27 cellular contexts compared by ENCODE assay signal in genomic region chr9:94761506-94761905, GRCh38. TPM values are rescaled to one million over a fixed set of nuclear protein-coding genes. Genes with fewer than 3 reads are reported as not detected.
DNase-seq lines count a peak whose midpoint lies in the region; ATAC-seq, FAIRE-seq and TF ChIP-seq lines count a peak whose summit lies in the region.
"Had no signal": no experiment of that assay in that cellular context is flagged by ENCODE, and none has a peak within 500 bp of the region (broad histone marks: within the 10 kb centered on the region; RNA-seq: fewer than 3 reads in every experiment).

No MANE protein-coding gene starts in this region.

- H3K9me3 Mint-ChIP-seq in MCF 10A (ENCODE audit: unreplicated experiment) = no peaks in the 10 kb centered on the region
- H3K9me3 Mint-ChIP-seq in stimulated activated effector memory CD8-positive, alpha-beta T cell treated with anti-CD3 and anti-CD28 coated beads, Interleukin-12 subunit alpha, Interleukin-12 subunit beta, amount 100 ng/mL, for 72 hours = no peaks in the 10 kb centered on the region
- H3K9me3 Mint-ChIP-seq: activated naive CD4-positive, alpha-beta T cell treated with anti-CD3 and anti-CD28 coated beads for 36 hours; activated T-cell treated with anti-CD3 and anti-CD28 coated beads, Interleukin-2, amount 50 U/mL, for 24 hours; nephron; stimulated activated naive B cell treated with anti-CD40 and anti-IgM and Interleukin-4, amounts not matched to agents 10 μg/mL and 1 μg/mL and 100 μg/mL, for 72 hours had no signal

- H3K27ac ChIP-seq in breast epithelium = no peak overlapping the region
- H3K27ac ChIP-seq: BLaER1 treated with 17β-estradiol and CSF1 and Interleukin-3, amounts not matched to agents 10 nM and 100 nM; thoracic aorta; WERI-Rb-1 had no signal

- no TSS peak for BruUV-seq in MCF 10A (replicated peaks; lab: Mats Ljungman, UMichigan)

- peak; percentile 90 for ATAC-seq in stimulated activated effector memory CD8-positive, alpha-beta T cell treated with anti-CD3 and anti-CD28 coated beads, Interleukin-12 subunit alpha, Interleukin-12 subunit beta, amount 100 ng/mL, for 72 hours
- no peak for ATAC-seq in left ventricle myocardium superior
- ATAC-seq: left colon; PC-3; stimulated activated naive B cell treated with anti-CD40 and anti-IgM and Interleukin-4, amounts not matched to agents 10 μg/mL and 1 μg/mL and 100 μg/mL, for 72 hours had no signal

- CTCF ChIA-PET in MCF 10A (lab: Yijun Ruan, JAX) = interaction anchor here (2.5 kb wide), 1 partner anchor 370 kb away, joined by 11 read pairs; no protein-coding TSS in a partner anchor

- H3K27me3 ChIP-seq in breast epithelium = no peaks in the 10 kb centered on the region
- no peaks in the 10 kb centered on the region for H3K27me3 ChIP-seq in bronchial epithelial cell (ENCODE audit: control insufficient read depth, insufficient read depth, low read length)
- H3K27me3 ChIP-seq: BLaER1 treated with 17β-estradiol and CSF1 and Interleukin-3, amounts not matched to agents 10 nM and 100 nM had no signal

- no peak for FAIRE-seq in bronchial epithelial cell (lab: Jason Lieb, UNC)
- FAIRE-seq: D721Med had no signal

- TF ChIP-seq CTCF in MCF 10A (IDR thresholded peaks at IDR 0.05; ENCODE audit: unreplicated experiment) = no peak
- no peak for TF ChIP-seq CTCF in breast epithelium (IDR thresholded peaks at IDR 0.05)
- TF ChIP-seq CTCF in bronchial epithelial cell (IDR thresholded peaks at IDR 0.05; ENCODE audit: insufficient read depth, low read length, severe bottlenecking) = no peak

- intact Hi-C loops in MCF 10A (cut with micrococcal nuclease) (no loop called here), breast epithelium (cut with DNase I; ENCODE audit: low total_unique reads) (no loop called here), left ventricle myocardium superior (cut with micrococcal nuclease) (no loop called here)

- H3K36me3 Mint-ChIP-seq in MCF 10A (ENCODE audit: insufficient read depth, unreplicated experiment) = peaks cover 7% of the 10 kb centered on the region
- H3K36me3 Mint-ChIP-seq in stimulated activated effector memory CD8-positive, alpha-beta T cell treated with anti-CD3 and anti-CD28 coated beads, Interleukin-12 subunit alpha, Interleukin-12 subunit beta, amount 100 ng/mL, for 72 hours = no peaks in the 10 kb centered on the region

- H3K9me3 ChIP-seq in breast epithelium = no peaks in the 10 kb centered on the region
- H3K9me3 ChIP-seq: HAP-1, thoracic aorta had no signal

- no peaks in the 10 kb centered on the region for H3K27me3 Mint-ChIP-seq in MCF 10A (ENCODE audit: insufficient read depth, unreplicated experiment)
- H3K27me3 Mint-ChIP-seq: activated T-cell treated with anti-CD3 and anti-CD28 coated beads, Interleukin-2, amount 50 U/mL, for 24 hours; stimulated activated naive B cell treated with anti-CD40 and anti-IgM and Interleukin-4, amounts not matched to agents 10 μg/mL and 1 μg/mL and 100 μg/mL, for 72 hours had no signal

- no peaks in the 10 kb centered on the region for H3K4me1 ChIP-seq in breast epithelium

- H3K4me1 Mint-ChIP-seq in MCF 10A (ENCODE audit: insufficient read depth, unreplicated experiment) = peaks cover 6% of the 10 kb centered on the region
- H3K4me1 Mint-ChIP-seq in stimulated activated effector memory CD8-positive, alpha-beta T cell treated with anti-CD3 and anti-CD28 coated beads, Interleukin-12 subunit alpha, Interleukin-12 subunit beta, amount 100 ng/mL, for 72 hours = no peaks in the 10 kb centered on the region

- H3K4me3 Mint-ChIP-seq in MCF 10A (ENCODE audit: unreplicated experiment) = no peak overlapping the region
- H3K4me3 Mint-ChIP-seq in stimulated activated effector memory CD8-positive, alpha-beta T cell treated with anti-CD3 and anti-CD28 coated beads, Interleukin-12 subunit alpha, Interleukin-12 subunit beta, amount 100 ng/mL, for 72 hours = no peak overlapping the region
- H3K4me3 Mint-ChIP-seq: activated naive CD4-positive, alpha-beta T cell treated with anti-CD3 and anti-CD28 coated beads for 36 hours; activated T-cell treated with anti-CD3 and anti-CD28 coated beads, Interleukin-2, amount 50 U/mL, for 24 hours; nephron; stimulated activated naive B cell treated with anti-CD40 and anti-IgM and Interleukin-4, amounts not matched to agents 10 μg/mL and 1 μg/mL and 100 μg/mL, for 72 hours had no signal

- TF ChIP-seq POLR2A in breast epithelium (IDR thresholded peaks at IDR 0.05) = no peak

- H3K36me3 ChIP-seq in breast epithelium = no peaks in the 10 kb centered on the region
- H3K36me3 ChIP-seq in bronchial epithelial cell (ENCODE audit: control insufficient read depth, insufficient read depth, low read length) = peaks cover 7% of the 10 kb centered on the region
- H3K36me3 ChIP-seq: WERI-Rb-1 had no signal

- H3K27ac Mint-ChIP-seq in MCF 10A (ENCODE audit: low read depth, unreplicated experiment) = peak overlapping the region; percentile 31
- H3K27ac Mint-ChIP-seq in stimulated activated effector memory CD8-positive, alpha-beta T cell treated with anti-CD3 and anti-CD28 coated beads, Interleukin-12 subunit alpha, Interleukin-12 subunit beta, amount 100 ng/mL, for 72 hours = no peak overlapping the region
- H3K27ac Mint-ChIP-seq: activated naive CD4-positive, alpha-beta T cell treated with anti-CD3 and anti-CD28 coated beads for 36 hours; activated T-cell treated with anti-CD3 and anti-CD28 coated beads, Interleukin-2, amount 50 U/mL, for 24 hours; stimulated activated naive B cell treated with anti-CD40 and anti-IgM and Interleukin-4, amounts not matched to agents 10 μg/mL and 1 μg/mL and 100 μg/mL, for 72 hours had no signal

- H3K4me3 ChIP-seq in breast epithelium = no peak overlapping the region
- no peak overlapping the region for H3K4me3 ChIP-seq in bronchial epithelial cell (ENCODE audit: low read depth, low read length)
- H3K4me3 ChIP-seq: BLaER1 treated with 17β-estradiol and CSF1 and Interleukin-3, amounts not matched to agents 10 nM and 100 nM; HAP-1; thoracic aorta had no signal

- DNase-seq in MCF 10A (ENCODE audit: unreplicated experiment) = peak; percentile 23
- DNase-seq in breast epithelium (ENCODE audit: low spot score in 2 of 2) = no peak
- DNase-seq in NCI-H2227 (lab: John Stamatoyannopoulos, UW; ENCODE audit: unreplicated experiment) = peak; percentile 21
- DNase-seq in bronchial epithelial cell (ENCODE audit: low read depth) = peak; percentile 45
- DNase-seq in stimulated activated effector memory CD8-positive, alpha-beta T cell treated with anti-CD3 and anti-CD28 coated beads, Interleukin-12 subunit alpha, Interleukin-12 subunit beta, amount 100 ng/mL, for 72 hours (ENCODE audit: low spot score in 2 of 2) = no peak
- no peak for DNase-seq in left ventricle myocardium superior
- DNase-seq in NCI-H2196 (lab: John Stamatoyannopoulos, UW; ENCODE audit: unreplicated experiment) = no peak
- DNase-seq in middle frontal gyrus (ENCODE audit: extremely low spot score, low spot score) = no peak
- DNase-seq: activated CD4-positive, alpha-beta T cell treated with anti-CD3 and anti-CD28 coated beads, Interleukin-2, amount 50 U/mL, for 48 hours; activated naive CD4-positive, alpha-beta T cell treated with anti-CD3 and anti-CD28 coated beads for 36 hours; activated T-cell treated with anti-CD3 and anti-CD28 coated beads, Interleukin-2, amount 50 U/mL, for 24 hours; effector CD8-positive, alpha-beta T cell; KG1; left colon; midbrain; NCI-H1092 treated with DMSO at 0.1 percent for 48 hours; NCI-H2029 treated with DMSO at 0.1 percent for 48 hours; NCI-H510A; PC-3; SIG-M5; stimulated activated naive B cell treated with anti-CD40 and anti-IgM and Interleukin-4, amounts not matched to agents 10 μg/mL and 1 μg/mL and 100 μg/mL, for 72 hours; WERI-Rb-1 had no signal

- POLR2A ChIA-PET in MCF 10A (lab: Yijun Ruan, JAX) = no interaction called here

RNA-seq across cellular contexts. Expression of gene AOPEP, which starts 35.0 kb away (rescaled TPM):
- 32.4 and 34.6 TPM in 2 replicates for total RNA-seq in MCF 10A (2022)
- 10 to 100 TPM; 15.5 to 94.1 (median 87.5) TPM for total RNA-seq in breast epithelium
- total RNA-seq in bronchial epithelial cell = 75.4 and 91.1 TPM in 2 replicates
- 161 TPM for total RNA-seq in left ventricle myocardium superior

Comparison
In these comparisons a context has a peak if more than half of its experiments do, and no peak if none do; other contexts are left out.
1. DNase-seq: peak in MCF 10A (single experiment), NCI-H2227 (single experiment) and bronchial epithelial cell (single experiment); none in breast epithelium (0 of 2), stimulated activated effector memory CD8-positive, alpha-beta T cell treated with anti-CD3 and anti-CD28 coated beads, Interleukin-12 subunit alpha, Interleukin-12 subunit beta, amount 100 ng/mL, for 72 hours (0 of 2), left ventricle myocardium superior (single experiment), NCI-H2196 (single experiment) and middle frontal gyrus (single experiment).